ENCODE assay signal across 8 cellular contexts in genomic region chr16:48385272-48385953, GRCh38. TPM values are rescaled to one million over a fixed set of nuclear protein-coding genes. Genes with fewer than 3 reads are reported as not detected.
DNase-seq lines count a peak whose midpoint lies in the region; ATAC-seq and TF ChIP-seq lines count a peak whose summit lies in the region.

TSS of gene SIAH1 (minus strand) at chr16:48385413. CDS start at chr16:48362428, 22,985 bp downstream.

- peak within 1 kb of the TSS; percentile 88 for H3K4me2 ChIP-seq in neural progenitor cell

- H4K20me1 ChIP-seq in neural progenitor cell (ENCODE audit: low read depth), result peaks cover 19% of the 10 kb centered on the region

- H3K27ac ChIP-seq in neural progenitor cell (peak within 1 kb of the TSS; percentile 100), stomach smooth muscle (ENCODE audit: low read length) (peak within 1 kb of the TSS; percentile 76)

- H3K9ac ChIP-seq in neural progenitor cell (peak within 1 kb of the TSS; percentile 99), stomach smooth muscle (ENCODE audit: low read length in 2 of 2) (peak within 1 kb of the TSS; percentile 85 to 86)

- H3K27ac Mint-ChIP-seq in neural progenitor cell, result peak within 1 kb of the TSS; percentile 98

- peaks cover 16% of the 10 kb centered on the region for H3K9me3 Mint-ChIP-seq in neural progenitor cell

- H3K4me3 ChIP-seq in foreskin fibroblast (ENCODE audit: low read depth in 1 of 2, low read length in 2 of 2), result peak within 1 kb of the TSS; percentile 77 to 93
- H3K4me3 ChIP-seq in neural progenitor cell, result peak within 1 kb of the TSS; percentile 98
- peak within 1 kb of the TSS; percentile 78 to 86 for H3K4me3 ChIP-seq in stomach smooth muscle (ENCODE audit: low read length in 2 of 2)

- peak; percentile 94 for DNase-seq in DMS53 (lab: John Stamatoyannopoulos, UW)
- peak; percentile 85 for DNase-seq in HuH-7.5 (ENCODE audit: low spot score)
- peak; percentile 80 to 86 for DNase-seq in SHP77 (lab: John Stamatoyannopoulos, UW)
- peak; percentile 96 for DNase-seq in activated effector memory CD4-positive, alpha-beta T cell treated with anti-CD3 and anti-CD28 coated beads, Interleukin-2, amount 50 U/mL, for 16 hours
- peak; percentile 76 to 93 for DNase-seq in foreskin fibroblast
- DNase-seq in neural progenitor cell (ENCODE audit: low spot score), result peak; percentile 95

- peak within 1 kb of the TSS; percentile 75 for H2AFZ ChIP-seq in neural progenitor cell (replicated peaks)

- no peaks in the 10 kb centered on the region for H3K36me3 ChIP-seq in neural progenitor cell
- H3K36me3 ChIP-seq in stomach smooth muscle (ENCODE audit: control insufficient read depth in 2 of 2, insufficient read depth in 2 of 2, low read length in 2 of 2), result no peaks in the 10 kb centered on the region

- H3K9me3 ChIP-seq in neural progenitor cell (ENCODE audit: low read depth) (no peaks in the 10 kb centered on the region), stomach smooth muscle (ENCODE audit: control insufficient read depth in 2 of 2, low read length in 2 of 2) (no peaks in the 10 kb centered on the region)

- peaks cover 22% of the 10 kb centered on the region for H3K4me1 Mint-ChIP-seq in neural progenitor cell

- peaks cover 41% of the 10 kb centered on the region for H3K79me2 ChIP-seq in neural progenitor cell (ENCODE audit: low read depth)

- H3K36me3 Mint-ChIP-seq in neural progenitor cell, result peaks cover 14% of the 10 kb centered on the region

- ATAC-seq in GM21515 (IDR thresholded peaks at IDR 0.05; ENCODE audit: unreplicated experiment), result peak; percentile 70

- H3K27me3 Mint-ChIP-seq in neural progenitor cell (ENCODE audit: insufficient read depth, low read depth), result peaks cover 8% of the 10 kb centered on the region

- H3F3A ChIP-seq in neural progenitor cell (ENCODE audit: low read depth), result peaks cover 28% of the 10 kb centered on the region

- H3K27me3 ChIP-seq in neural progenitor cell, result no peaks in the 10 kb centered on the region
- no peaks in the 10 kb centered on the region for H3K27me3 ChIP-seq in stomach smooth muscle (ENCODE audit: control insufficient read depth in 1 of 2, insufficient read depth in 2 of 2, low read length in 2 of 2)

- H3K4me3 Mint-ChIP-seq in neural progenitor cell, result peak within 1 kb of the TSS; percentile 97

- H3K4me1 ChIP-seq in neural progenitor cell, result peaks cover 17% of the 10 kb centered on the region
- H3K4me1 ChIP-seq in stomach smooth muscle (ENCODE audit: control insufficient read depth, insufficient read depth, low read length), result peaks cover 19% of the 10 kb centered on the region

- TF ChIP-seq CTCF in foreskin fibroblast (IDR thresholded peaks at IDR 0.05; ENCODE audit: low read depth, low read length), result no peak
- no peak for TF ChIP-seq CTCF in neural progenitor cell (IDR thresholded peaks at IDR 0.05)

RNA-seq across cellular contexts. Expression of gene SIAH1, which starts in this region (rescaled TPM):
- total RNA-seq in neural progenitor cell (ENCODE audit: low replicate concordance), result 50.0 and 73.9 TPM in 2 replicates

Comparison
In these comparisons a context has a peak if more than half of its experiments do, and no peak if none do; other contexts are left out.
1. Peak in every context shown above with its lines: DNase-seq, ATAC-seq, H3K4me3 ChIP-seq and H3K27ac ChIP-seq.